ENCODE assay signal across 17 cellular contexts in the genomic region with DNA sequence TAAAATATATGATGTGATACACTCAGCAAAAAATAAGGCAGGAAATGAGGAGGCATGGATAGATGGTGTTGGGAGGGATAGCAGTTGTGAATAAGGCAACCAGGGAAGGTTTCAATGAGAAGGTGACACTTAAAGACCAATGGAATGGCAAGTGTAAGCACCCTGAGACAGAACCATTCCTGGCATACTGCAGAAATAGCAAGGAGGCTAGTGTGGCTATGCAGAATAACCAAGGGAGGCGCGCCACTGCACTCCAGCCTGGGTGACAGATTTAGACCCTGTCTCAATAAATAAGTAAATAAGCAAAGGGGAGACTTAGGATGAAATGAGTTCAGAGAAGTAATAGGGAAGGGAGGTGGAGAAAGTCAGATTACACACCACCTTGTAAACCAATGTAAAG.
DNase-seq lines count a peak whose midpoint lies in the region; ATAC-seq and TF ChIP-seq lines count a peak whose summit lies in the region.
"Had no signal": no experiment of that assay in that cellular context is flagged by ENCODE, and none has a peak within 500 bp of the region (broad histone marks: within the 10 kb centered on the region; RNA-seq: fewer than 3 reads in every experiment).

No MANE protein-coding gene starts in this region.

- WGBS in psoas muscle, 3 donors: 91 to 100% (median 92%) methylated on average over 2 of the region's 2 CpGs

- intact Hi-C loops in activated CD8-positive, alpha-beta T cell treated with anti-CD3 and anti-CD28 coated beads for 36 hours (cut with micrococcal nuclease): loop anchor here (5.0 to 10.0 kb wide), 5 partner anchors 52 to 520 kb away; no protein-coding TSS in a partner anchor
- intact Hi-C loops in psoas muscle (cut with DNase I): loop anchor here in 1 of 2 donors (5.0 kb wide), 1 partner anchor 33 kb away; no protein-coding TSS in a partner anchor
- intact Hi-C loops in gastrocnemius medialis (cut with DNase I; ENCODE audit: low total_unique reads): no loop called here

- no peak for TF ChIP-seq CTCF in activated CD8-positive, alpha-beta T cell treated with anti-CD3 and anti-CD28 coated beads for 36 hours (IDR thresholded peaks at IDR 0.05)
- TF ChIP-seq CTCF in psoas muscle (IDR thresholded peaks at IDR 0.05) (no peak), gastrocnemius medialis (IDR thresholded peaks at IDR 0.05 in 4 of 5, conservative IDR thresholded peaks at IDR 0.05 in 1 of 5) (no peak)

- no peaks in the 10 kb centered on the region for H3K36me3 ChIP-seq in psoas muscle (ENCODE audit: insufficient read depth in 1 of 2, low read depth in 1 of 2)
- no peaks in the 10 kb centered on the region for H3K36me3 ChIP-seq in gastrocnemius medialis
- H3K36me3 ChIP-seq: ovary had no signal

- peaks cover 81% of the 10 kb centered on the region for H3K4me1 Mint-ChIP-seq in activated CD4-positive, alpha-beta T cell treated with anti-CD3 and anti-CD28 coated beads, Interleukin-2, amount 10 ng/mL, durations not matched to agents 7 days and 5 days
- H3K4me1 Mint-ChIP-seq in activated CD8-positive, alpha-beta T cell treated with anti-CD3 and anti-CD28 coated beads for 36 hours (ENCODE audit: low read depth): peaks cover 88% of the 10 kb centered on the region
- peaks cover 45% of the 10 kb centered on the region for H3K4me1 Mint-ChIP-seq in memory B cell
- H3K4me1 Mint-ChIP-seq in stimulated activated naive B cell treated with anti-CD40 and anti-IgM and Interleukin-4, amounts not matched to agents 10 μg/mL and 1 μg/mL and 100 μg/mL, for 72 hours: peaks cover 70 to 100% of the 10 kb centered on the region in 2 donors

- CTCF ChIA-PET in activated CD4-positive, alpha-beta T cell treated with anti-CD3 and anti-CD28 coated beads, Interleukin-2, amount 10 ng/mL, durations not matched to agents 7 days and 5 days (lab: Charles Lee): interaction anchor here (0.6 kb wide), 1 partner anchor 16 kb away, joined by 5 read pairs; no protein-coding TSS in a partner anchor
- CTCF ChIA-PET in activated CD8-positive, alpha-beta T cell treated with anti-CD3 and anti-CD28 coated beads for 36 hours (lab: Charles Lee): no interaction called here

- H3K27ac ChIP-seq in psoas muscle (no peak overlapping the region), gastrocnemius medialis (no peak overlapping the region)
- H3K27ac ChIP-seq: A549, ovary had no signal

- H3K27me3 ChIP-seq in psoas muscle (ENCODE audit: insufficient read depth in 3 of 3, low read length in 2 of 3) (no peaks in the 10 kb centered on the region), gastrocnemius medialis (no peaks in the 10 kb centered on the region)
- H3K27me3 ChIP-seq: ovary had no signal

- H3K9me3 ChIP-seq in psoas muscle (no peaks in the 10 kb centered on the region), gastrocnemius medialis (no peaks in the 10 kb centered on the region)
- H3K9me3 ChIP-seq: ovary had no signal

- ATAC-seq in activated CD8-positive, alpha-beta T cell treated with anti-CD3 and anti-CD28 coated beads for 36 hours: no peak
- ATAC-seq in memory B cell (ENCODE audit: low read depth) (no peak), psoas muscle (no peak), gastrocnemius medialis (no peak)
- no peak for ATAC-seq in stimulated activated naive B cell treated with anti-CD40 and anti-IgM and Interleukin-4, amounts not matched to agents 10 μg/mL and 1 μg/mL and 100 μg/mL, for 72 hours (replicated peaks)
- ATAC-seq: A549 had no signal

- peak overlapping the region; percentile 43 for H3K27ac Mint-ChIP-seq in activated CD4-positive, alpha-beta T cell treated with anti-CD3 and anti-CD28 coated beads, Interleukin-2, amount 10 ng/mL, durations not matched to agents 7 days and 5 days
- peak overlapping the region; percentile 95 for H3K27ac Mint-ChIP-seq in activated CD8-positive, alpha-beta T cell treated with anti-CD3 and anti-CD28 coated beads for 36 hours
- H3K27ac Mint-ChIP-seq in memory B cell: peak overlapping the region; percentile 99
- H3K27ac Mint-ChIP-seq in stimulated activated naive B cell treated with anti-CD40 and anti-IgM and Interleukin-4, amounts not matched to agents 10 μg/mL and 1 μg/mL and 100 μg/mL, for 72 hours: peak overlapping the region; percentile 93

- peaks cover 7% of the 10 kb centered on the region for H3K4me1 ChIP-seq in psoas muscle
- H3K4me1 ChIP-seq in gastrocnemius medialis: peaks cover 4 to 13% of the 10 kb centered on the region in 2 donors

- H3K27me3 Mint-ChIP-seq in activated CD4-positive, alpha-beta T cell treated with anti-CD3 and anti-CD28 coated beads, Interleukin-2, amount 10 ng/mL, durations not matched to agents 7 days and 5 days: no peaks in the 10 kb centered on the region
- H3K27me3 Mint-ChIP-seq in activated CD8-positive, alpha-beta T cell treated with anti-CD3 and anti-CD28 coated beads for 36 hours: no peaks in the 10 kb centered on the region
- no peaks in the 10 kb centered on the region for H3K27me3 Mint-ChIP-seq in memory B cell
- no peaks in the 10 kb centered on the region for H3K27me3 Mint-ChIP-seq in stimulated activated naive B cell treated with anti-CD40 and anti-IgM and Interleukin-4, amounts not matched to agents 10 μg/mL and 1 μg/mL and 100 μg/mL, for 72 hours

- no peak for TF ChIP-seq POLR2A in gastrocnemius medialis (IDR thresholded peaks at IDR 0.05)

- H3K9me3 Mint-ChIP-seq in activated CD4-positive, alpha-beta T cell treated with anti-CD3 and anti-CD28 coated beads, Interleukin-2, amount 10 ng/mL, durations not matched to agents 7 days and 5 days: peaks cover 9% of the 10 kb centered on the region
- peaks cover 4% of the 10 kb centered on the region for H3K9me3 Mint-ChIP-seq in activated CD8-positive, alpha-beta T cell treated with anti-CD3 and anti-CD28 coated beads for 36 hours
- H3K9me3 Mint-ChIP-seq in memory B cell: peaks cover 3% of the 10 kb centered on the region
- H3K9me3 Mint-ChIP-seq in stimulated activated naive B cell treated with anti-CD40 and anti-IgM and Interleukin-4, amounts not matched to agents 10 μg/mL and 1 μg/mL and 100 μg/mL, for 72 hours: peaks cover 4 to 9% of the 10 kb centered on the region in 2 donors

- in situ Hi-C loops in gastrocnemius medialis (cut with MboI; ENCODE audit: low sequenced_read_pairs in 4 of 4): no loop called here

- no peak overlapping the region for H3K4me3 Mint-ChIP-seq in activated CD4-positive, alpha-beta T cell treated with anti-CD3 and anti-CD28 coated beads, Interleukin-2, amount 10 ng/mL, durations not matched to agents 7 days and 5 days
- no peak overlapping the region for H3K4me3 Mint-ChIP-seq in activated CD8-positive, alpha-beta T cell treated with anti-CD3 and anti-CD28 coated beads for 36 hours
- no peak overlapping the region for H3K4me3 Mint-ChIP-seq in memory B cell
- no peak overlapping the region for H3K4me3 Mint-ChIP-seq in stimulated activated naive B cell treated with anti-CD40 and anti-IgM and Interleukin-4, amounts not matched to agents 10 μg/mL and 1 μg/mL and 100 μg/mL, for 72 hours

- DNase-seq in activated CD4-positive, alpha-beta T cell treated with anti-CD3 and anti-CD28 coated beads, Interleukin-2, amount 10 ng/mL, durations not matched to agents 7 days and 5 days: no peak
- DNase-seq in activated CD4-positive, alpha-beta T cell treated with anti-CD3 and anti-CD28 coated beads for 48 hours: no peak
- DNase-seq in activated CD8-positive, alpha-beta T cell treated with anti-CD3 and anti-CD28 coated beads for 36 hours: no peak
- no peak for DNase-seq in memory B cell (ENCODE audit: low spot score in 2 of 2)
- DNase-seq in stimulated activated naive B cell treated with anti-CD40 and anti-IgM and Interleukin-4, amounts not matched to agents 10 μg/mL and 1 μg/mL and 100 μg/mL, for 72 hours: no peak
- no peak for DNase-seq in psoas muscle
- DNase-seq in gastrocnemius medialis: no peak
- no peak for DNase-seq in NCI-H1436 (lab: John Stamatoyannopoulos, UW)
- DNase-seq: caudate nucleus; effector memory CD4-positive, alpha-beta T cell; hippocampal formation; MV-4-11; NCI-H2081 treated with DMSO at 0.1 percent for 48 hours; NCI-H69; ovary had no signal

- no peak overlapping the region for H3K4me3 ChIP-seq in psoas muscle
- H3K4me3 ChIP-seq in gastrocnemius medialis: no peak overlapping the region
- H3K4me3 ChIP-seq: A549, ovary, smooth muscle cell had no signal

- peaks cover 29% of the 10 kb centered on the region for H3K36me3 Mint-ChIP-seq in activated CD4-positive, alpha-beta T cell treated with anti-CD3 and anti-CD28 coated beads, Interleukin-2, amount 10 ng/mL, durations not matched to agents 7 days and 5 days (ENCODE audit: low read depth)
- H3K36me3 Mint-ChIP-seq in activated CD8-positive, alpha-beta T cell treated with anti-CD3 and anti-CD28 coated beads for 36 hours (ENCODE audit: low read depth): peaks cover 23% of the 10 kb centered on the region
- H3K36me3 Mint-ChIP-seq in memory B cell: peaks cover 2% of the 10 kb centered on the region
- H3K36me3 Mint-ChIP-seq in stimulated activated naive B cell treated with anti-CD40 and anti-IgM and Interleukin-4, amounts not matched to agents 10 μg/mL and 1 μg/mL and 100 μg/mL, for 72 hours: peaks cover 0 to 5% of the 10 kb centered on the region in 2 donors

- POLR2A ChIA-PET in activated CD4-positive, alpha-beta T cell treated with anti-CD3 and anti-CD28 coated beads, Interleukin-2, amount 10 ng/mL, durations not matched to agents 7 days and 5 days (lab: Charles Lee): no interaction called here
- POLR2A ChIA-PET in activated CD8-positive, alpha-beta T cell treated with anti-CD3 and anti-CD28 coated beads for 36 hours (lab: Charles Lee): interaction anchor here (1.0 to 2.2 kb wide), 3 partner anchors 40 to 63 kb away, joined by 3 to 8 read pairs (median 4); no protein-coding TSS in a partner anchor

Comparison
In these comparisons a context has a peak if more than half of its experiments do, and no peak if none do; other contexts are left out.
1. H3K27ac Mint-ChIP-seq: peak in every context shown above with its lines; median percentile 99 in memory B cell; 95 in activated CD8-positive, alpha-beta T cell treated with anti-CD3 and anti-CD28 coated beads for 36 hours; 93 in stimulated activated naive B cell treated with anti-CD40 and anti-IgM and Interleukin-4, amounts not matched to agents 10 μg/mL and 1 μg/mL and 100 μg/mL, for 72 hours; 43 in activated CD4-positive, alpha-beta T cell treated with anti-CD3 and anti-CD28 coated beads, Interleukin-2, amount 10 ng/mL, durations not matched to agents 7 days and 5 days.